10 cellular contexts compared by ENCODE assay signal in the genomic region with DNA sequence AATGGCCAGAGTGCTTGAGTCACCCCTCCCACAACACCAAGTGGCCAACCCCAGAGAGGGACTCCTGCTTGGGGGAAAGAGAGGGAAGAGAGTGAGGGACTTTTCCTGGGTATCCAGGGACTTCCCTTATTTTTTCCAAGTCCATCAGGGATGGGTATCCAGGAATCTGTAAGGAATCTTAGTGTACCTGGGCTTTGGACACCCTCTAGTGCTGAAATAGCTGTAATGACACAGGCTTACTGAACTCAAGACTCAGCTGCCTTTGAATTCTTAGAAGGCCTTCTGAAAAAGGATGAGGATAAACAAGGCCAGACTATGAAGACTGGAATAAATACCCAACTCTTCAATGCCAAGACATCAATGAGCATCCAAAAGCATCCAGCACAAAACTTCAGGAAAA. TPM values are rescaled to one million over a fixed set of nuclear protein-coding genes. Genes with fewer than 3 reads are reported as not detected.
DNase-seq lines count a peak whose midpoint lies in the region; ATAC-seq and TF ChIP-seq lines count a peak whose summit lies in the region.
"Had no signal": no experiment of that assay in that cellular context is flagged by ENCODE, and none has a peak within 500 bp of the region (broad histone marks: within the 10 kb centered on the region; RNA-seq: fewer than 3 reads in every experiment).

No MANE protein-coding gene starts in this region.

- ATAC-seq in central memory CD8-positive, alpha-beta T cell (replicated peaks; ENCODE audit: extremely low read depth, poor library complexity, severe bottlenecking), result no peak
- ATAC-seq in left ventricle myocardium superior, result no peak
- ATAC-seq in activated naive CD4-positive, alpha-beta T cell treated with anti-CD3 and anti-CD28 coated beads, Interleukin-2, amount 50 U/mL, for 72 hours, result no peak

- H3K9me2 ChIP-seq in MM.1S (replicated peaks; ENCODE audit: insufficient read depth, low read length), result no peaks in the 10 kb centered on the region

- peak; percentile 24 for DNase-seq in ELF-1 (ENCODE audit: low read depth, low spot score)
- no peak for DNase-seq in MM.1S
- no peak for DNase-seq in central memory CD8-positive, alpha-beta T cell (ENCODE audit: low spot score in 2 of 2)
- DNase-seq in myocyte (ENCODE audit: low read depth), result peak; percentile 11
- no peak for DNase-seq in activated CD8-positive, alpha-beta memory T cell treated with anti-CD3 and anti-CD28 coated beads, Interleukin-2, amount 50 U/mL, for 48 hours
- DNase-seq in COR-L47 (lab: John Stamatoyannopoulos, UW), result no peak
- DNase-seq in left ventricle myocardium superior, result no peak
- no peak for DNase-seq in activated naive CD4-positive, alpha-beta T cell treated with anti-CD3 and anti-CD28 coated beads, Interleukin-2, amount 50 U/mL, for 72 hours (ENCODE audit: low spot score in 2 of 2)
- DNase-seq: central memory CD4-positive, alpha-beta T cell; right lobe of liver had no signal

- H3K27me3 ChIP-seq in MM.1S (replicated peaks; ENCODE audit: insufficient read depth, low read length), result no peaks in the 10 kb centered on the region
- H3K27me3 ChIP-seq: right lobe of liver had no signal

- H3K27ac ChIP-seq in MM.1S (ENCODE audit: low read length), result no peak overlapping the region
- H3K27ac ChIP-seq: right lobe of liver had no signal

- H3K27ac Mint-ChIP-seq in central memory CD8-positive, alpha-beta T cell (ENCODE audit: low read depth), result peak overlapping the region; percentile 54
- H3K27ac Mint-ChIP-seq in activated naive CD4-positive, alpha-beta T cell treated with anti-CD3 and anti-CD28 coated beads, Interleukin-2, amount 50 U/mL, for 72 hours, result no peak overlapping the region

- no peaks in the 10 kb centered on the region for H3K4me1 Mint-ChIP-seq in central memory CD8-positive, alpha-beta T cell

- no peaks in the 10 kb centered on the region for H4K20me1 ChIP-seq in MM.1S (ENCODE audit: insufficient read depth, low read length)

- no peaks in the 10 kb centered on the region for H3K9me3 ChIP-seq in MM.1S (replicated peaks; ENCODE audit: insufficient read depth, low read length)
- H3K9me3 ChIP-seq: right lobe of liver had no signal

- H3F3A ChIP-seq in MM.1S (ENCODE audit: insufficient read depth, low read length), result no peaks in the 10 kb centered on the region

- no peak overlapping the region for H2AFZ ChIP-seq in MM.1S (ENCODE audit: low read length)

- H3K36me3 ChIP-seq in MM.1S (replicated peaks; ENCODE audit: insufficient read depth, low read length), result no peaks in the 10 kb centered on the region
- H3K36me3 ChIP-seq: right lobe of liver had no signal

- H3K4me3 ChIP-seq in MM.1S (ENCODE audit: low read length), result no peak overlapping the region
- H3K4me3 ChIP-seq: right lobe of liver had no signal

- TF ChIP-seq CTCF in MM.1S (IDR thresholded peaks at IDR 0.05; ENCODE audit: low read length), result peak; percentile 9; the same call in 1 of the 2 replicates

- H3K9me3 Mint-ChIP-seq in central memory CD8-positive, alpha-beta T cell, result peaks cover 6% of the 10 kb centered on the region
- H3K9me3 Mint-ChIP-seq in activated naive CD4-positive, alpha-beta T cell treated with anti-CD3 and anti-CD28 coated beads, Interleukin-2, amount 50 U/mL, for 72 hours, result peaks cover 5 to 6% of the 10 kb centered on the region in 2 donors

- no peaks in the 10 kb centered on the region for H3K79me2 ChIP-seq in MM.1S (ENCODE audit: low read length)

- H3K36me3 Mint-ChIP-seq in central memory CD8-positive, alpha-beta T cell (ENCODE audit: insufficient read depth), result peaks cover 4% of the 10 kb centered on the region
- no peaks in the 10 kb centered on the region for H3K36me3 Mint-ChIP-seq in activated naive CD4-positive, alpha-beta T cell treated with anti-CD3 and anti-CD28 coated beads, Interleukin-2, amount 50 U/mL, for 72 hours

- intact Hi-C loops in left ventricle myocardium superior (cut with micrococcal nuclease), result no loop called here

- no peaks in the 10 kb centered on the region for H3K4me1 ChIP-seq in MM.1S (ENCODE audit: low read length)
- H3K4me1 ChIP-seq: right lobe of liver had no signal

- H3K9ac ChIP-seq in MM.1S (ENCODE audit: low read length), result no peak overlapping the region

- H3K4me3 Mint-ChIP-seq in central memory CD8-positive, alpha-beta T cell, result no peak overlapping the region

- no peaks in the 10 kb centered on the region for H3K27me3 Mint-ChIP-seq in central memory CD8-positive, alpha-beta T cell

- H3K4me2 ChIP-seq in MM.1S (ENCODE audit: low read depth, low read length), result no peak overlapping the region

RNA-seq across cellular contexts. Expression of gene TSHB, which starts 12.0 kb away (rescaled TPM):
- total RNA-seq in myocyte, result not detected in 2 replicates
- not detected for polyA plus RNA-seq in myocyte (2012)
- total RNA-seq in left ventricle myocardium superior, result not detected
- total RNA-seq in activated naive CD4-positive, alpha-beta T cell treated with anti-CD3 and anti-CD28 coated beads, Interleukin-2, amount 50 U/mL, for 72 hours, result not detected
- total RNA-seq: right lobe of liver had no signal

RNA-seq across cellular contexts. Expression of gene TSPAN2, which starts 47.6 kb away (rescaled TPM):
- total RNA-seq in myocyte, result 0.51 and 0.88 TPM in 2 replicates
- 31.9 TPM for polyA plus RNA-seq in myocyte (2012)
- 6.2 TPM for total RNA-seq in left ventricle myocardium superior
- total RNA-seq in activated naive CD4-positive, alpha-beta T cell treated with anti-CD3 and anti-CD28 coated beads, Interleukin-2, amount 50 U/mL, for 72 hours, result 1 to 10 TPM in 1 of 2 donors, under 1 TPM in 1; 0.43 to 1.0 TPM

Comparison
In these comparisons a context has a peak if more than half of its experiments do, and no peak if none do; other contexts are left out.
1. DNase-seq: peak in ELF-1 (single experiment) and myocyte (single experiment); none in MM.1S (single experiment), central memory CD8-positive, alpha-beta T cell (0 of 2), activated CD8-positive, alpha-beta memory T cell treated with anti-CD3 and anti-CD28 coated beads, Interleukin-2, amount 50 U/mL, for 48 hours (single experiment), COR-L47 (single experiment), left ventricle myocardium superior (single experiment) and activated naive CD4-positive, alpha-beta T cell treated with anti-CD3 and anti-CD28 coated beads, Interleukin-2, amount 50 U/mL, for 72 hours (0 of 2).